ENCODE assay signal across 22 cellular contexts in the genomic region with DNA sequence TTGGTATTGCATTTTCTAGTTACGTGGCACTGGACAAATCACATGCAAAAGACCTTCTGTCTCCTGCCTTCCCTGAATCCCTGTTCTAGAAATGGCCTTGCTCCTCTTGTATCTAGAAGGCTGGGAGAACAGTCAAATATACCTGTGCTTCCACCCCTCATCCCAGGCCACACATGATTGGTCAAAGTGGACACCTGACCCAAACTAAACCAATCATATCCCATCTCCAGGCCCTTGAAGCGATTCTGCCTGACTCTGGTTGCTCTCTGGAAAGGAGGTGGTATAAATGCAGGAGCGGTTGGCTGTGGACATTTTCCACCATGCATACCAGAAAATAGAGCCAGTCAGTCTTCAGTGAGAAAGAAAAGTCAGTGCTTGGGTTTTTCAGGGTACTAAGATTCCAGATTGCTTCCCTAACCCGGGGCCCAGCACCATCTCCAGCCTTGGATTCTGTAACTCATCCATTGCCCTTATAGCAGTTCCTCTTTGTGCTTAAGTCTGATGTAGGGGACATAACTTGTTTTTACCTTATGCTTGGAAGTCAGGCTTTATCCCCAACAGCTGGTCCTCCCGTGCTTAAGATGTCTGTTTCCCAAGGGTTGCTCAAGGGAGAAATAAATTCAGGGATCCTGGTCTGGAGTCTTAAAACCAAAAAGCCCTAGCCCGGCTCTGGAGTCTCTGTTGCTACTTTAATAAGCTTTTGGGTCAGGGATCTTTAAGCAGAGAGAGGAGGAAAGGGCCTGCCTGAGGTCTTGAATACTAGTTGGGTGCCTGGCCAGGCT. TPM values are rescaled to one million over a fixed set of nuclear protein-coding genes. Genes with fewer than 3 reads are reported as not detected.
DNase-seq lines count a peak whose midpoint lies in the region; ATAC-seq and TF ChIP-seq lines count a peak whose summit lies in the region.
"Had no signal": no experiment of that assay in that cellular context is flagged by ENCODE, and none has a peak within 500 bp of the region (broad histone marks: within the 10 kb centered on the region; RNA-seq: fewer than 3 reads in every experiment).

No MANE protein-coding gene starts in this region.

- TF ChIP-seq CTCF in SK-N-SH (IDR thresholded peaks at IDR 0.05), result no peak
- TF ChIP-seq CTCF in nephron progenitor cell (IDR thresholded peaks at IDR 0.05), result no peak

- no peak overlapping the region for H2AFZ ChIP-seq in SK-N-SH (ENCODE audit: low read depth)

- H3K9me3 Mint-ChIP-seq in nephron progenitor cell, result no peaks in the 10 kb centered on the region
- H3K9me3 Mint-ChIP-seq: CD8-positive, alpha-beta T cell had no signal

- CTCF ChIA-PET in SK-N-SH (lab: Yijun Ruan, JAX), result interaction anchor here (0.7 to 11.8 kb wide), 4 partner anchors 8 to 143 kb away, joined by 3 to 58 read pairs (median 6); no protein-coding TSS in a partner anchor

- no peak for TF ChIP-seq EP300 in SK-N-SH (IDR thresholded peaks at IDR 0.05; ENCODE audit: borderline replicate concordance in 1 of 2, low read depth in 1 of 2, low read length in 1 of 2)

- H3K27ac Mint-ChIP-seq in nephron progenitor cell, result peak overlapping the region; percentile 89
- H3K27ac Mint-ChIP-seq: CD8-positive, alpha-beta T cell had no signal

- no peak for ATAC-seq in SK-N-SH treated with all-trans-retinoic acid at 6 μM for 48 hours
- no peak for ATAC-seq in GM18502 (IDR thresholded peaks at IDR 0.05; ENCODE audit: poor library complexity, unreplicated experiment)
- ATAC-seq: A549; CD8-positive, alpha-beta T cell; HepG2 had no signal

- 88% methylated on average over 6 of the region's 6 CpGs for WGBS in SK-N-SH (ENCODE audit: low lambda C conversion rate)

- no peaks in the 10 kb centered on the region for H3K27me3 Mint-ChIP-seq in nephron progenitor cell (ENCODE audit: low read depth, poor library complexity)

- H3K4me1 ChIP-seq in SK-N-SH (ENCODE audit: control insufficient read depth in 1 of 2, insufficient read depth in 2 of 2, low read depth in 1 of 2, low read length in 1 of 2), result peaks cover 16 to 48% of the 10 kb centered on the region in 2 experiments

- H4K20me1 ChIP-seq in SK-N-SH (ENCODE audit: insufficient read depth), result no peaks in the 10 kb centered on the region
- H4K20me1 ChIP-seq: BLaER1 had no signal

- POLR2A ChIA-PET in SK-N-SH (lab: Yijun Ruan, JAX), result no interaction called here

- DNase-seq in SK-N-SH (no peak), NCI-H82 treated with DMSO at 0.1 percent for 48 hours (lab: John Stamatoyannopoulos, UW; ENCODE audit: unreplicated experiment) (peak; percentile 81), epithelial cell of prostate (ENCODE audit: low read depth, low spot score) (no peak), nephron progenitor cell (no peak), ecto neural progenitor cell (ENCODE audit: low spot score) (no peak), 8988T (no peak)
- DNase-seq: CD8-positive, alpha-beta T cell; DMS79 treated with DMSO at 0.1 percent for 48 hours; H7; NCI-H1092 treated with DMSO at 0.1 percent for 48 hours; NCI-H146; NCI-H2029 treated with DMSO at 0.1 percent for 48 hours; NCI-H446 treated with DMSO at 0.1 percent for 48 hours; NCI-H748 treated with DMSO at 0.1 percent for 48 hours; OCI-M1; SHP77 had no signal

- no peak for TF ChIP-seq RAD21 in SK-N-SH (IDR thresholded peaks at IDR 0.05; ENCODE audit: low read length)

- no peaks in the 10 kb centered on the region for H3K9me2 ChIP-seq in SK-N-SH

- no peak overlapping the region for H3K9ac ChIP-seq in SK-N-SH
- H3K9ac ChIP-seq: BLaER1 had no signal

- no peak overlapping the region for H3K4me2 ChIP-seq in SK-N-SH
- H3K4me2 ChIP-seq: A549, BLaER1 had no signal

- H3K27me3 ChIP-seq in SK-N-SH (ENCODE audit: insufficient read depth), result no peaks in the 10 kb centered on the region
- H3K27me3 ChIP-seq: BLaER1 had no signal

- H3F3A ChIP-seq in SK-N-SH (replicated peaks; ENCODE audit: insufficient read depth), result peaks cover 33% of the 10 kb centered on the region

- no peaks in the 10 kb centered on the region for H3K79me2 ChIP-seq in SK-N-SH (ENCODE audit: insufficient read depth)

- H3K4me3 ChIP-seq in SK-N-SH (ENCODE audit: low read depth in 2 of 2, low read length in 1 of 2), result no peak overlapping the region
- H3K4me3 ChIP-seq: A549, BLaER1, SK-N-MC had no signal

- no peak overlapping the region for H3K4me3 Mint-ChIP-seq in nephron progenitor cell
- H3K4me3 Mint-ChIP-seq: CD8-positive, alpha-beta T cell had no signal

- H3K27ac ChIP-seq in SK-N-SH (ENCODE audit: low read depth in 2 of 2, low read length in 1 of 2) (no peak overlapping the region), epithelial cell of prostate (peak overlapping the region; percentile 75)
- H3K27ac ChIP-seq: A549, BLaER1, SK-N-MC had no signal

- H3K9me3 ChIP-seq in SK-N-SH, result no peaks in the 10 kb centered on the region
- H3K9me3 ChIP-seq: A549, BLaER1 had no signal

- peaks cover 100% of the 10 kb centered on the region for H3K4me1 Mint-ChIP-seq in nephron progenitor cell

- no peaks in the 10 kb centered on the region for H3K36me3 ChIP-seq in SK-N-SH (replicated peaks in 1 of 2; ENCODE audit: control insufficient read depth in 1 of 2, insufficient read depth in 2 of 2, low read length in 1 of 2)
- H3K36me3 ChIP-seq: BLaER1 had no signal

- no peaks in the 10 kb centered on the region for H3K36me3 Mint-ChIP-seq in nephron progenitor cell (ENCODE audit: low read depth)
- H3K36me3 Mint-ChIP-seq: CD8-positive, alpha-beta T cell had no signal

TF ChIP-seq in SK-N-SH, 30 proteins besides CTCF, POLR2A, EP300 and RAD21 (continues in another document):
- TF ChIP-seq, protein P1, sequence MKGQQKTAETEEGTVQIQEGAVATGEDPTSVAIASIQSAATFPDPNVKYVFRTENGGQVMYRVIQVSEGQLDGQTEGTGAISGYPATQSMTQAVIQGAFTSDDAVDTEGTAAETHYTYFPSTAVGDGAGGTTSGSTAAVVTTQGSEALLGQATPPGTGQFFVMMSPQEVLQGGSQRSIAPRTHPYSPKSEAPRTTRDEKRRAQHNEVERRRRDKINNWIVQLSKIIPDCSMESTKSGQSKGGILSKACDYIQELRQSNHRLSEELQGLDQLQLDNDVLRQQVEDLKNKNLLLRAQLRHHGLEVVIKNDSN (IDR thresholded peaks at IDR 0.05; ENCODE audit: borderline replicate concordance, low read depth), result peak; percentile 25; the same call in 1 of the 2 replicates

TF ChIP-seq in SK-N-SH treated with all-trans-retinoic acid at 6 μM for 48 hours, 23 proteins besides CTCF, POLR2A, EP300 and RAD21:
- TF ChIP-seq ZC3H10 (CRISPR knock-in tag; IDR thresholded peaks at IDR 0.05) (no peak), ZFP3 (CRISPR knock-in tag; IDR thresholded peaks at IDR 0.05) (no peak), ARNTL (CRISPR knock-in tag; IDR thresholded peaks at IDR 0.05; ENCODE audit: borderline replicate concordance, low read depth) (no peak), ZNF8 (CRISPR knock-in tag; IDR thresholded peaks at IDR 0.05) (no peak), RARB (CRISPR knock-in tag; IDR thresholded peaks at IDR 0.05) (no peak), TCF4 (CRISPR knock-in tag; IDR thresholded peaks at IDR 0.05; ENCODE audit: borderline replicate concordance) (no peak), OSR1 (CRISPR knock-in tag; IDR thresholded peaks at IDR 0.05) (no peak), ZNF565 (CRISPR knock-in tag; conservative IDR thresholded peaks at IDR 0.05; ENCODE audit: low read depth) (no peak), SNAI2 (CRISPR knock-in tag; IDR thresholded peaks at IDR 0.05) (no peak), ZFP30 (CRISPR knock-in tag; IDR thresholded peaks at IDR 0.05) (no peak), TOX (CRISPR knock-in tag; IDR thresholded peaks at IDR 0.05; ENCODE audit: borderline replicate concordance) (no peak)
TF ChIP-seq in SK-N-SH treated with all-trans-retinoic acid at 6 μM for 48 hours: peak in this region for 0.

RNA-seq across cellular contexts. Expression of a gene that starts 7.7 kb away (rescaled TPM):
- 69.5 and 98.7 TPM in 2 replicates for polyA plus RNA-seq in SK-N-SH (2012; rRNA removed)
- 70.8 and 111 TPM in 2 replicates for polyA plus RNA-seq in SK-N-SH (2012; cell fraction: cytosol; rRNA removed)
- polyA plus RNA-seq in SK-N-SH (2012; cell fraction: nucleus; rRNA removed), result 124 and 128 TPM in 2 replicates

RNA-seq across cellular contexts. Expression of a gene that starts 33.9 kb away (rescaled TPM):
- 2.1 TPM in 2 replicates for polyA plus RNA-seq in SK-N-SH (2012; rRNA removed)
- polyA plus RNA-seq in SK-N-SH (2012; cell fraction: cytosol; rRNA removed), result 1.4 TPM in 2 replicates
- 3.6 and 5.4 TPM in 2 replicates for polyA plus RNA-seq in SK-N-SH (2012; cell fraction: nucleus; rRNA removed)
